In genomic region chr10:66234872-66235271, GRCh38 we compare ENCODE assay signal across 18 cellular contexts.
A peak's percentile ranks its signal among the peaks of the same experiment; 100 is the strongest.
DNase-seq lines count a peak whose midpoint lies in the region; ATAC-seq, FAIRE-seq and TF ChIP-seq lines count a peak whose summit lies in the region.
"Had no signal": no experiment of that assay in that cellular context is flagged by ENCODE, and none has a peak within 500 bp of the region (broad histone marks: within the 10 kb centered on the region; RNA-seq: fewer than 3 reads in every experiment).

No MANE protein-coding gene starts in this region.

- H4K20me1 ChIP-seq in Karpas-422 (ENCODE audit: insufficient read depth, low read depth, low read length) (no peaks in the 10 kb centered on the region), GM12878 (ENCODE audit: control insufficient read depth, insufficient read depth) (no peaks in the 10 kb centered on the region), SK-N-SH (ENCODE audit: insufficient read depth) (no peaks in the 10 kb centered on the region)

- SMC1A ChIA-PET in GM12878 (lab: Charles Lee; ENCODE audit: uncharacterized antibody, unreplicated experiment) = no interaction called here

- H3K36me3 Mint-ChIP-seq in MCF 10A (ENCODE audit: insufficient read depth, unreplicated experiment) (no peaks in the 10 kb centered on the region), T-helper 17 cell (ENCODE audit: low read depth) (no peaks in the 10 kb centered on the region)

- peaks cover 6% of the 10 kb centered on the region for H3K4me1 Mint-ChIP-seq in MCF 10A (ENCODE audit: insufficient read depth, unreplicated experiment)
- no peaks in the 10 kb centered on the region for H3K4me1 Mint-ChIP-seq in T-helper 17 cell
- H3K4me1 Mint-ChIP-seq: H9 had no signal

- H2AFZ ChIP-seq in Karpas-422 (ENCODE audit: low read length) (peak overlapping the region; percentile 71; the same call in 1 of the 2 replicates), GM12878 (ENCODE audit: control insufficient read depth, low read depth, low read length) (no peak overlapping the region), SK-N-SH (ENCODE audit: low read depth) (no peak overlapping the region)

- BruUV-seq in MCF 10A (replicated peaks; lab: Mats Ljungman, UMichigan) (no TSS peak), GM12878 (replicated peaks; lab: Mats Ljungman, UMichigan) (no TSS peak)

- H3K9me3 Mint-ChIP-seq in MCF 10A (ENCODE audit: unreplicated experiment) = no peaks in the 10 kb centered on the region

- ATAC-seq in GM12878 (no peak), T-helper 17 cell (no peak)
- ATAC-seq: A549 had no signal

- H3K9ac ChIP-seq in Karpas-422 (ENCODE audit: low read length) (no peak overlapping the region), GM12878 (ENCODE audit: control insufficient read depth, insufficient read depth, low read length) (no peak overlapping the region), SK-N-SH (no peak overlapping the region)

- POLR2A ChIA-PET in MCF 10A (lab: Yijun Ruan, JAX) = no interaction called here
- POLR2A ChIA-PET in GM12878 (lab: Charles Lee) = interaction anchor here (0.6 kb wide), 1 partner anchor 104 kb away, joined by 6 read pairs; no protein-coding TSS in a partner anchor
- POLR2A ChIA-PET in SK-N-SH (lab: Yijun Ruan, JAX) = no interaction called here

- H3K4me3 ChIP-seq in breast epithelium = no peak overlapping the region
- H3K4me3 ChIP-seq in Karpas-422 (ENCODE audit: low read length) = no peak overlapping the region
- H3K4me3 ChIP-seq in GM12878 = no peak overlapping the region
- no peak overlapping the region for H3K4me3 ChIP-seq in adrenal gland
- H3K4me3 ChIP-seq in SK-N-SH (ENCODE audit: low read depth in 2 of 2, low read length in 1 of 2) = no peak overlapping the region
- H3K4me3 ChIP-seq: A549 had no signal

- H3K4me2 ChIP-seq in Karpas-422 (ENCODE audit: low read depth, low read length, poor library complexity, severe bottlenecking) (peak overlapping the region; percentile 21), GM12878 (ENCODE audit: control insufficient read depth, insufficient read depth) (no peak overlapping the region), SK-N-SH (no peak overlapping the region)
- H3K4me2 ChIP-seq: A549 had no signal

- no peaks in the 10 kb centered on the region for H3K36me3 ChIP-seq in breast epithelium
- no peaks in the 10 kb centered on the region for H3K36me3 ChIP-seq in Karpas-422 (ENCODE audit: insufficient read depth, low read length)
- no peaks in the 10 kb centered on the region for H3K36me3 ChIP-seq in GM12878 (ENCODE audit: control insufficient read depth in 2 of 2, insufficient read depth in 2 of 2, low read length in 1 of 2)
- no peaks in the 10 kb centered on the region for H3K36me3 ChIP-seq in adrenal gland (replicated peaks in 1 of 2)
- H3K36me3 ChIP-seq in SK-N-SH (replicated peaks in 1 of 2; ENCODE audit: control insufficient read depth in 1 of 2, insufficient read depth in 2 of 2, low read length in 1 of 2) = no peaks in the 10 kb centered on the region

- intact Hi-C loops in MCF 10A (cut with micrococcal nuclease) (no loop called here), breast epithelium (cut with DNase I; ENCODE audit: low total_unique reads) (no loop called here), GM12878 (cut with micrococcal nuclease; ENCODE audit: unreplicated experiment) (no loop called here), adrenal gland (cut with DNase I) (no loop called here)

- no peaks in the 10 kb centered on the region for H3K79me2 ChIP-seq in Karpas-422 (ENCODE audit: low read length)
- no peaks in the 10 kb centered on the region for H3K79me2 ChIP-seq in GM12878 (ENCODE audit: control insufficient read depth, insufficient read depth, low read length)
- no peaks in the 10 kb centered on the region for H3K79me2 ChIP-seq in SK-N-SH (ENCODE audit: insufficient read depth)

- DNase-seq in MCF 10A (ENCODE audit: unreplicated experiment) = peak; percentile 1
- no peak for DNase-seq in breast epithelium (ENCODE audit: low spot score in 2 of 2)
- DNase-seq in Karpas-422 = peak; percentile 49
- DNase-seq in GM12878 (ENCODE audit: low read depth, low spot score) = no peak
- DNase-seq in urothelium cell line (ENCODE audit: low spot score) = no peak
- no peak for DNase-seq in adrenal gland
- no peak for DNase-seq in T-helper 17 cell
- DNase-seq in SK-N-SH = no peak
- DNase-seq: C1 segment of cervical spinal cord, DMS 273 treated with DMSO at 0.1 percent for 48 hours, H9, MM.1S, NCI-H1417 treated with DMSO at 0.1 percent for 48 hours, NCI-H1930, NCI-H748 treated with DMSO at 0.1 percent for 48 hours, SHP77 treated with DMSO at 0.1 percent for 48 hours, SW 1271 had no signal

- CTCF ChIA-PET in MCF 10A (lab: Yijun Ruan, JAX) = interaction anchor here (0.6 kb wide), 1 partner anchor 283 kb away, joined by 4 read pairs; no protein-coding TSS in a partner anchor
- CTCF ChIA-PET in GM12878 (lab: Yijun Ruan, JAX) = no interaction called here
- CTCF ChIA-PET in SK-N-SH (lab: Yijun Ruan, JAX) = interaction anchor here (1.0 kb wide), 1 partner anchor 10 kb away, joined by 3 read pairs; no protein-coding TSS in a partner anchor

- in situ Hi-C loops in GM12878 (cut with MboI) = no loop called here

- H3K4me3 Mint-ChIP-seq in MCF 10A (ENCODE audit: unreplicated experiment) (no peak overlapping the region), T-helper 17 cell (no peak overlapping the region)
- H3K4me3 Mint-ChIP-seq: H9 had no signal

- TF ChIP-seq CTCF in MCF 10A (IDR thresholded peaks at IDR 0.05; ENCODE audit: unreplicated experiment) = no peak
- TF ChIP-seq CTCF in breast epithelium (IDR thresholded peaks at IDR 0.05) = no peak
- TF ChIP-seq CTCF in GM12878 (IDR thresholded peaks at IDR 0.05 in 2 of 3, conservative IDR thresholded peaks at IDR 0.05 in 1 of 3; ENCODE audit: control insufficient read depth in 2 of 3, extremely low read depth in 1 of 3, insufficient read depth in 1 of 3, low read depth in 3 of 3, low read length in 3 of 3) = no peak
- no peak for TF ChIP-seq CTCF in adrenal gland (IDR thresholded peaks at IDR 0.05)
- no peak for TF ChIP-seq CTCF in SK-N-SH (IDR thresholded peaks at IDR 0.05)

- no peaks in the 10 kb centered on the region for H3F3A ChIP-seq in SK-N-SH (replicated peaks; ENCODE audit: insufficient read depth)

- no peaks in the 10 kb centered on the region for H3K27me3 Mint-ChIP-seq in MCF 10A (ENCODE audit: insufficient read depth, unreplicated experiment)
- H3K27me3 Mint-ChIP-seq in T-helper 17 cell = no peaks in the 10 kb centered on the region

- TF ChIP-seq POLR2A in breast epithelium (IDR thresholded peaks at IDR 0.05) (no peak), GM12878 (IDR thresholded peaks at IDR 0.05; ENCODE audit: low read depth, low read length) (no peak), adrenal gland (IDR thresholded peaks at IDR 0.05) (no peak)

- 40% methylated on average over 4 of the region's 4 CpGs for WGBS in GM12878 (ENCODE audit: insufficient coverage, insufficient replicate concordance, low lambda C conversion rate, missing lambda C conversion rate)
- 86 to 91% (median 88%) methylated on average over 4 of the region's 4 CpGs for WGBS in adrenal gland, 4 donors
- 33% methylated on average over 4 of the region's 4 CpGs for WGBS in SK-N-SH (ENCODE audit: low lambda C conversion rate)

- TF ChIP-seq RAD21 in GM12878 (IDR thresholded peaks at IDR 0.05; ENCODE audit: insufficient read depth, low read depth, low read length) (no peak), SK-N-SH (IDR thresholded peaks at IDR 0.05; ENCODE audit: low read length) (no peak)

- no peaks in the 10 kb centered on the region for H3K27me3 ChIP-seq in breast epithelium
- H3K27me3 ChIP-seq in Karpas-422 (ENCODE audit: low read length) = no peaks in the 10 kb centered on the region
- H3K27me3 ChIP-seq in GM12878 (replicated peaks in 1 of 2; ENCODE audit: control insufficient read depth in 2 of 2, insufficient read depth in 2 of 2, low read length in 1 of 2) = no peaks in the 10 kb centered on the region
- H3K27me3 ChIP-seq in adrenal gland = no peaks in the 10 kb centered on the region
- no peaks in the 10 kb centered on the region for H3K27me3 ChIP-seq in SK-N-SH (ENCODE audit: insufficient read depth)

- FAIRE-seq in GM12878 (lab: Jason Lieb, UNC) (peak; percentile 13), urothelium cell line (lab: Jason Lieb, UNC) (peak; percentile 71)
- FAIRE-seq: A549 had no signal

- no peak for TF ChIP-seq EP300 in GM12878 (IDR thresholded peaks at IDR 0.05; ENCODE audit: borderline replicate concordance in 1 of 2, control insufficient read depth in 1 of 2, low read depth in 2 of 2, low read length in 2 of 2)
- TF ChIP-seq EP300 in SK-N-SH (IDR thresholded peaks at IDR 0.05; ENCODE audit: borderline replicate concordance in 1 of 2, low read depth in 1 of 2, low read length in 1 of 2) = no peak

- no peak overlapping the region for H3K27ac ChIP-seq in breast epithelium
- H3K27ac ChIP-seq in Karpas-422 (ENCODE audit: low read length) = no peak overlapping the region
- no peak overlapping the region for H3K27ac ChIP-seq in GM12878 (ENCODE audit: control insufficient read depth, insufficient read depth)
- no peak overlapping the region for H3K27ac ChIP-seq in adrenal gland
- no peak overlapping the region for H3K27ac ChIP-seq in SK-N-SH (ENCODE audit: low read depth in 2 of 2, low read length in 1 of 2)
- H3K27ac ChIP-seq: A549 had no signal

- no peaks in the 10 kb centered on the region for H3K4me1 ChIP-seq in breast epithelium
- peaks cover 8% of the 10 kb centered on the region for H3K4me1 ChIP-seq in Karpas-422 (ENCODE audit: low read length)
- no peaks in the 10 kb centered on the region for H3K4me1 ChIP-seq in GM12878 (ENCODE audit: control insufficient read depth, insufficient read depth, low read length)
- H3K4me1 ChIP-seq in adrenal gland (replicated peaks in 1 of 2) = no peaks in the 10 kb centered on the region
- H3K4me1 ChIP-seq in SK-N-SH (ENCODE audit: control insufficient read depth in 1 of 2, insufficient read depth in 2 of 2, low read depth in 1 of 2, low read length in 1 of 2) = no peaks in the 10 kb centered on the region
- H3K4me1 ChIP-seq: A549 had no signal

- H3K9me3 ChIP-seq in breast epithelium = peaks cover 8 to 13% of the 10 kb centered on the region in 2 donors
- no peaks in the 10 kb centered on the region for H3K9me3 ChIP-seq in Karpas-422 (ENCODE audit: low read length)
- no peaks in the 10 kb centered on the region; the same call in 2 of the 3 replicates for H3K9me3 ChIP-seq in GM12878 (replicated peaks; ENCODE audit: control insufficient read depth, insufficient read depth, low read length)
- no peaks in the 10 kb centered on the region for H3K9me3 ChIP-seq in adrenal gland (replicated peaks in 1 of 3)
- no peaks in the 10 kb centered on the region for H3K9me3 ChIP-seq in T-helper 17 cell (ENCODE audit: control insufficient read depth, low read length, poor library complexity, severe bottlenecking)
- H3K9me3 ChIP-seq in SK-N-SH = no peaks in the 10 kb centered on the region
- H3K9me3 ChIP-seq: A549 had no signal

- RAD21 ChIA-PET in GM12878 (lab: Charles Lee; ENCODE audit: unreplicated experiment) = no interaction called here

- no peaks in the 10 kb centered on the region for H3K9me2 ChIP-seq in Karpas-422 (replicated peaks; ENCODE audit: insufficient read depth, low read length)
- no peaks in the 10 kb centered on the region for H3K9me2 ChIP-seq in SK-N-SH

- H3K27ac Mint-ChIP-seq in MCF 10A (ENCODE audit: low read depth, unreplicated experiment) = no peak overlapping the region
- no peak overlapping the region for H3K27ac Mint-ChIP-seq in T-helper 17 cell
- H3K27ac Mint-ChIP-seq: H9 had no signal

Comparison
In these comparisons a context has a peak if more than half of its experiments do, and no peak if none do; other contexts are left out.
1. DNase-seq: peak in MCF 10A (single experiment) and Karpas-422 (single experiment); none in breast epithelium (0 of 2), GM12878 (single experiment), urothelium cell line (single experiment), adrenal gland (0 of 7), T-helper 17 cell (0 of 3) and SK-N-SH (single experiment).